20 cellular contexts compared by ENCODE assay signal in the genomic region with DNA sequence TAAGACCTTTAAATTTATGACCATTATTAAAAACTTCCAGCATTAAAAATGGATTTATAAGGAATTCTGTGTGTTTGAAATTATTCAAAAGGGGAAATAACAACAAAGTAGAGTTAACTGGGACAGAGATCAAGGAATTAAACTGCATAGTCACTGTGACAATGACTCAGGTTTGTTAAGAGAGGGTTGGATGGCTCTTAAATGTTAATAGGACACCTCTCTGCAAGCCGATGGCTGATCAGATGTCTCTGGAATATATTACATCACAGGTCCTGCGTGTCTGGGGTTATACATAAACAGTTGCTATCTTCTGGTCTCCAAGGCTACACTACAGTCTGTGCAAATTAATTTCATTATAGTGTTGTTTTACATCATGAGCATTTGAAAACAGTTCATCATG.
A peak's percentile ranks its signal among the peaks of the same experiment; 100 is the strongest.
DNase-seq lines count a peak whose midpoint lies in the region; ATAC-seq lines count a peak whose summit lies in the region.
"Had no signal": no experiment of that assay in that cellular context is flagged by ENCODE, and none has a peak within 500 bp of the region (broad histone marks: within the 10 kb centered on the region; RNA-seq: fewer than 3 reads in every experiment).

No MANE protein-coding gene starts in this region.

- no peaks in the 10 kb centered on the region for H3K79me2 ChIP-seq in mesendoderm (ENCODE audit: control insufficient read depth, insufficient read depth, low read length)

- H3K4me1 ChIP-seq in mesendoderm (ENCODE audit: control insufficient read depth, low read depth, low read length), result no peaks in the 10 kb centered on the region
- H3K4me1 ChIP-seq: prostate gland, upper lobe of left lung had no signal

- no peak overlapping the region for H3K18ac ChIP-seq in mesendoderm (ENCODE audit: low read length)

- no peak overlapping the region for H3K23ac ChIP-seq in mesendoderm (ENCODE audit: low read length)

- DNase-seq in A172 (ENCODE audit: low spot score) (peak; percentile 11), EL (peak; percentile 15), OCI-M1 (lab: John Stamatoyannopoulos, UW) (peak; percentile 53), mesendoderm (peak; percentile 33), SKM-1 treated with dmso at 0.1 percent for 144 hours (lab: John Stamatoyannopoulos, UW; ENCODE audit: unreplicated experiment) (no peak)
- DNase-seq: activated naive CD4-positive, alpha-beta T cell treated with anti-CD3 and anti-CD28 coated beads, Interleukin-2, amount 10 ng/mL, durations not matched to agents 7 days and 5 days; C1 segment of cervical spinal cord; Calu3; KBM-7; MV-4-11; NCI-H146; NCI-H748 treated with DMSO at 0.1 percent for 48 hours; upper lobe of left lung had no signal

- no peak overlapping the region for H2BK15ac ChIP-seq in mesendoderm (replicated peaks; ENCODE audit: low read depth)

- H3K79me1 ChIP-seq in mesendoderm (ENCODE audit: low read length), result no peaks in the 10 kb centered on the region

- no peak overlapping the region for H3K56ac ChIP-seq in mesendoderm (ENCODE audit: low read length)

- H4K8ac ChIP-seq in mesendoderm (ENCODE audit: low read depth, low read length), result no peak overlapping the region

- H2BK120ac ChIP-seq in mesendoderm (ENCODE audit: low read depth, low read length), result no peak overlapping the region

- no CpG with 5 or more reads among the region's 2 CpGs for WGBS in mesendoderm (ENCODE audit: extremely low coverage, insufficient coverage, low lambda C conversion rate)

- no peak overlapping the region for H3K4ac ChIP-seq in mesendoderm (ENCODE audit: low read depth, low read length)

- no peak overlapping the region for H2BK5ac ChIP-seq in mesendoderm (ENCODE audit: low read length)

- H4K5ac ChIP-seq in mesendoderm (ENCODE audit: low read length), result no peak overlapping the region

- no peak overlapping the region for H2AK5ac ChIP-seq in mesendoderm (ENCODE audit: low read length)

- H3K27me3 ChIP-seq in mesendoderm (ENCODE audit: insufficient read depth, low read length, poor library complexity), result no peaks in the 10 kb centered on the region
- H3K27me3 ChIP-seq: esophagus muscularis mucosa, upper lobe of left lung had no signal

- no peak overlapping the region for H3K4me3 ChIP-seq in mesendoderm (ENCODE audit: low read length)
- H3K4me3 ChIP-seq: coronary artery, esophagus muscularis mucosa, prostate gland, upper lobe of left lung had no signal

- H3K27ac ChIP-seq in mesendoderm (ENCODE audit: low read depth, low read length), result no peak overlapping the region
- H3K27ac ChIP-seq: coronary artery, esophagus muscularis mucosa, prostate gland, upper lobe of left lung had no signal

- no peak overlapping the region for H3K9ac ChIP-seq in mesendoderm (ENCODE audit: low read length)

- no peaks in the 10 kb centered on the region for H3K36me3 ChIP-seq in mesendoderm (ENCODE audit: control insufficient read depth, insufficient read depth, low read length)
- H3K36me3 ChIP-seq: esophagus muscularis mucosa, prostate gland, upper lobe of left lung had no signal

- no peak overlapping the region for H3K4me2 ChIP-seq in mesendoderm (ENCODE audit: low read length)

- ATAC-seq in HG02610 (IDR thresholded peaks at IDR 0.05; ENCODE audit: unreplicated experiment), result no peak
- no peak for ATAC-seq in HG03354 (IDR thresholded peaks at IDR 0.05; ENCODE audit: poor library complexity, severe bottlenecking, unreplicated experiment)
- no peak for ATAC-seq in GM21619 (IDR thresholded peaks at IDR 0.05; ENCODE audit: unreplicated experiment)
- ATAC-seq: WTC11 had no signal
